Comparison of ENCODE assay signal across 1 cellular context in the genomic region with DNA sequence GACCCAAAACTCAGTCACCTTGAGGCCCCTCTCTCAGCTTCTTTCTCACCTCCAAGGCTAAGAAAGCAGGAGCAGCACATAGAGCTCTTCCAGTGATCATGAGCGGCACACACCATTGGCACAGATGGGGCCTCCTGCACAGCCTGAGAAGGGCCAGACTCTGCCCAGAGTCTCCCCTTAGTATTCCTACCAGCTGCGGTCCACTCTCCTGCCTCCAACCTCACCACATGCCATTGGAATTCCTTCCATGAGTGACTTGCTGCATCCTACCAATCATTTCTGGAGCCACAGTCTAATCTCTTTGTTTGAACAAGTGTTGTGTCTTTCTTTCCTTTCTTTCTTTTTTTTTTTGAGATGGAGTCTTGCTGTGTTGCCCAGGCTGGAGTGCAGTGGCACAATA.
TF ChIP-seq lines count a peak whose summit lies in the region.

No MANE protein-coding gene starts in this region.

TF ChIP-seq in IMR-90, 13 proteins besides CTCF, POLR2A, EP300 and RAD21:
- TF ChIP-seq FOS (IDR thresholded peaks at IDR 0.05; ENCODE audit: low read depth, low read length) (no peak), MAZ (IDR thresholded peaks at IDR 0.05; ENCODE audit: borderline replicate concordance, low read depth, low read length) (no peak), CHD1 (IDR thresholded peaks at IDR 0.05; ENCODE audit: low read depth, low read length) (no peak), NFE2L2 (IDR thresholded peaks at IDR 0.05; ENCODE audit: low read depth, low read length) (no peak), SMC3 (IDR thresholded peaks at IDR 0.05; ENCODE audit: low read depth, low read length) (no peak), MXI1 (IDR thresholded peaks at IDR 0.05; ENCODE audit: borderline replicate concordance, low read depth, low read length) (no peak), RCOR1 (IDR thresholded peaks at IDR 0.05; ENCODE audit: insufficient replicate concordance, low read length) (no peak), USF2 (IDR thresholded peaks at IDR 0.05; ENCODE audit: low read depth, low read length) (no peak), BHLHE40 (IDR thresholded peaks at IDR 0.05; ENCODE audit: low read depth, low read length) (no peak), RFX5 (IDR thresholded peaks at IDR 0.05; ENCODE audit: low read depth, low read length) (no peak), CEBPB (IDR thresholded peaks at IDR 0.05; ENCODE audit: low read depth, low read length) (no peak), MAFK (IDR thresholded peaks at IDR 0.05; ENCODE audit: low read depth, low read length) (no peak)
- TF ChIP-seq, protein P1, sequence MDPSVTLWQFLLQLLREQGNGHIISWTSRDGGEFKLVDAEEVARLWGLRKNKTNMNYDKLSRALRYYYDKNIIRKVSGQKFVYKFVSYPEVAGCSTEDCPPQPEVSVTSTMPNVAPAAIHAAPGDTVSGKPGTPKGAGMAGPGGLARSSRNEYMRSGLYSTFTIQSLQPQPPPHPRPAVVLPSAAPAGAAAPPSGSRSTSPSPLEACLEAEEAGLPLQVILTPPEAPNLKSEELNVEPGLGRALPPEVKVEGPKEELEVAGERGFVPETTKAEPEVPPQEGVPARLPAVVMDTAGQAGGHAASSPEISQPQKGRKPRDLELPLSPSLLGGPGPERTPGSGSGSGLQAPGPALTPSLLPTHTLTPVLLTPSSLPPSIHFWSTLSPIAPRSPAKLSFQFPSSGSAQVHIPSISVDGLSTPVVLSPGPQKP (IDR thresholded peaks at IDR 0.05; ENCODE audit: borderline replicate concordance, low read depth, low read length), result no peak
TF ChIP-seq in IMR-90: peak in this region for 0.
